ENCODE assay signal across 10 cellular contexts in the genomic region with DNA sequence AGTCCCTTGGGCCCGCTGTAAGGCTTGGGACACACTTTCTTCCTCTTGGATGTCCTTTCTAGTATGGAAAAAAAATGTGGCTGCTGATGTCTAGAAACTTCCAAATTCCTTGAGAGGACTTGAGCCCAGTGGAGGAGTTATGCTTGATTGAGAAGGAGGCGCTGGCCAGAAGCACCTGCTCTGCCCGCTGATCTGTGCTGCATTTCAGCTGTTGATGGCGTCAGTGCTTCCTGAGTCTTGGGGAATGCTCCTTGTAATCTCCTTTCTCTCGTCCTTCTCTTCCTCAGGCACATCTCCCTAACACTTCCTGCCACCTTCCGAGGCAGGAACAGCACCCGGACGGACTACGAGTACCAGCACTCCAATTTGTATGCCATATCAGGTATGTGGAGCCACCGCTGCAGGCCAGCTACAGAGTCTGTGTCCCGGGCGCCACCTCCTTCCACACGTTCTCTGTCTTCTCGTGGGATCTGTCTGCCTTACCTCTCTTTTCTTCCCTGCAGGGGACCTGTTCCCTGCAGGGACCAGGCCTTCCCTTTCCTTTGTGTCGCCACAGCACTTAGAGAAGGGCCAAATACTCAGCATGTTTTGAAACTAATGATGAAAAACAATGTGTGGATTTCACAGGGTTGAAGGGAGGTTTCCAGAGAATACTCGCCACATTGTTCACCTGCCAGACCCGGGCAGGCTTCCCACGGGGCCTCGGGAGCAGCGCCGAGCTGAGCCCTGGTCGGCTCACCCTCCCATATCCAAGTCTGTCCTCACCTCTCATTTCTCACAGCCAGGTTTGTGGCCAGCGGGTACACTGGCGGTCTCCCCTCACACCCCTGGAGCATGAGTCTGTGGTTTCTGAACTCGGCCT.
DNase-seq lines count a peak whose midpoint lies in the region; ATAC-seq and TF ChIP-seq lines count a peak whose summit lies in the region.
"Had no signal": no experiment of that assay in that cellular context is flagged by ENCODE, and none has a peak within 500 bp of the region (broad histone marks: within the 10 kb centered on the region; RNA-seq: fewer than 3 reads in every experiment).

No MANE protein-coding gene starts in this region.

- H3K4me3 ChIP-seq in HUES64 (ENCODE audit: low read length) (no peak overlapping the region), heart left ventricle (no peak overlapping the region)

- 0 out of 2 replicates have a peak overlapping the region, but pooled peaks have one; percentile 36 for H3K9ac ChIP-seq in HUES64 (ENCODE audit: low read depth, low read length)

- no peaks in the 10 kb centered on the region for H3K27me3 ChIP-seq in HUES64 (ENCODE audit: insufficient read depth, low read length)
- H3K27me3 ChIP-seq in heart left ventricle, result no peaks in the 10 kb centered on the region

- TF ChIP-seq CTCF in heart left ventricle (IDR thresholded peaks at IDR 0.05), result no peak

- H3K9me3 ChIP-seq in HUES64 (ENCODE audit: insufficient read depth, low read depth, low read length), result no peaks in the 10 kb centered on the region
- no peaks in the 10 kb centered on the region for H3K9me3 ChIP-seq in heart left ventricle

- no peak for TF ChIP-seq POLR2A in heart left ventricle (IDR thresholded peaks at IDR 0.05)

- H3K36me3 ChIP-seq in HUES64 (ENCODE audit: insufficient read depth, low read length) (no peaks in the 10 kb centered on the region), heart left ventricle (peaks cover 0 to 34% (median 20%) of the 10 kb centered on the region in 9 donors)

- peaks cover 17% of the 10 kb centered on the region; the same call in 1 of the 2 replicates for H3K4me1 ChIP-seq in HUES64 (ENCODE audit: insufficient read depth, low read length)
- peaks cover 0 to 30% (median 8%) of the 10 kb centered on the region in 12 donors for H3K4me1 ChIP-seq in heart left ventricle

- 54% methylated on average over 25 of the region's 25 CpGs for WGBS in HUES64
- 70 to 89% (median 85%) methylated on average over 25 of the region's 25 CpGs for WGBS in heart left ventricle, 4 donors

- peak overlapping the region; percentile 48; the same call in 1 of the 2 replicates for H3K27ac ChIP-seq in HUES64 (ENCODE audit: low read depth, low read length)
- no peak overlapping the region for H3K27ac ChIP-seq in heart left ventricle

- no peak for ATAC-seq in heart left ventricle
- ATAC-seq: HepG2 had no signal

- intact Hi-C loops in heart left ventricle (cut with DNase I), result no loop called here

- DNase-seq in DMS53 (lab: John Stamatoyannopoulos, UW), result peak; percentile 77
- DNase-seq in astrocyte of the hippocampus (ENCODE audit: low read depth, low spot score), result peak; percentile 57
- peak; percentile 38 for DNase-seq in midbrain (lab: John Stamatoyannopoulos, UW)
- no peak for DNase-seq in hippocampal formation (lab: John Stamatoyannopoulos, UW)
- no peak for DNase-seq in heart left ventricle
- DNase-seq in HuH-7 (ENCODE audit: low spot score), result no peak
- DNase-seq in 8988T, result no peak
- DNase-seq: stimulated activated naive CD4-positive, alpha-beta T cell treated with Interleukin-2 at 50 U/mL for 16 hours had no signal

Comparison
In these comparisons a context has a peak if more than half of its experiments do, and no peak if none do; other contexts are left out.
1. DNase-seq: peak in DMS53 (single experiment), astrocyte of the hippocampus (single experiment) and midbrain (single experiment); none in hippocampal formation (0 of 2), heart left ventricle (0 of 5), HuH-7 (single experiment) and 8988T (single experiment).